In the genomic region with DNA sequence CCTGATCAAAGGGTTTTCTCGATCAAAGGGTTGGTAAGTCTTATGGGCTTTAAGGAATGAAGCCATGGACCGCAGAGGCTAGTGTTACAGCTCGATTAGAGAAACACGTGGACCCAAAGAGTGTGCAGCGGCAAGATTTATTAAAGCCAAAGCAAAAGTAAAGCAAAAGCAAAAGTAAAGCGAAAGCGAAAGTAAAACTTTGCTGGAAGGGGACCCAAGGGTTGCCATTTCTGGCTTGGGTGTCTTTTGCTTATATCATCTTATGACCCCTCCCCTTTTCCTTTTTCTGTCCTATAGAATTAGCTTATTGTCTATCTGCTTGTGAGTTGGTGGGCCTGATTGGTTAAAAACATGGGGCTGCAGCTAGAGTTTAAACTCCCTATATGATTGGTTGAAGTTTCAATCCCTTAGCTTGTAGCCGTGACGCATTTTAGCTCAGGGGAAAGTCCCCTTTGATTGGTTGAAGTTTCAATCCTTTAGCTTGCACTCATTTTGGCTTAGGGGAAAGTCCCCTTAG, we compare ENCODE assay signal across 1 cellular context.
TF ChIP-seq lines count a peak whose summit lies in the region.

No MANE protein-coding gene starts in this region.

TF ChIP-seq in GM12878, 131 proteins besides CTCF, POLR2A, EP300 and RAD21 (continued from another document):
- TF ChIP-seq, protein P1, sequence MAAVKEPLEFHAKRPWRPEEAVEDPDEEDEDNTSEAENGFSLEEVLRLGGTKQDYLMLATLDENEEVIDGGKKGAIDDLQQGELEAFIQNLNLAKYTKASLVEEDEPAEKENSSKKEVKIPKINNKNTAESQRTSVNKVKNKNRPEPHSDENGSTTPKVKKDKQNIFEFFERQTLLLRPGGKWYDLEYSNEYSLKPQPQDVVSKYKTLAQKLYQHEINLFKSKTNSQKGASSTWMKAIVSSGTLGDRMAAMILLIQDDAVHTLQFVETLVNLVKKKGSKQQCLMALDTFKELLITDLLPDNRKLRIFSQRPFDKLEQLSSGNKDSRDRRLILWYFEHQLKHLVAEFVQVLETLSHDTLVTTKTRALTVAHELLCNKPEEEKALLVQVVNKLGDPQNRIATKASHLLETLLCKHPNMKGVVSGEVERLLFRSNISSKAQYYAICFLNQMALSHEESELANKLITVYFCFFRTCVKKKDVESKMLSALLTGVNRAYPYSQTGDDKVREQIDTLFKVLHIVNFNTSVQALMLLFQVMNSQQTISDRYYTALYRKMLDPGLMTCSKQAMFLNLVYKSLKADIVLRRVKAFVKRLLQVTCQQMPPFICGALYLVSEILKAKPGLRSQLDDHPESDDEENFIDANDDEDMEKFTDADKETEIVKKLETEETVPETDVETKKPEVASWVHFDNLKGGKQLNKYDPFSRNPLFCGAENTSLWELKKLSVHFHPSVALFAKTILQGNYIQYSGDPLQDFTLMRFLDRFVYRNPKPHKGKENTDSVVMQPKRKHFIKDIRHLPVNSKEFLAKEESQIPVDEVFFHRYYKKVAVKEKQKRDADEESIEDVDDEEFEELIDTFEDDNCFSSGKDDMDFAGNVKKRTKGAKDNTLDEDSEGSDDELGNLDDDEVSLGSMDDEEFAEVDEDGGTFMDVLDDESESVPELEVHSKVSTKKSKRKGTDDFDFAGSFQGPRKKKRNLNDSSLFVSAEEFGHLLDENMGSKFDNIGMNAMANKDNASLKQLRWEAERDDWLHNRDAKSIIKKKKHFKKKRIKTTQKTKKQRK (IDR thresholded peaks at IDR 0.05; ENCODE audit: low read depth, low read length): no peak
- no peak for TF ChIP-seq BRCA1 (IDR thresholded peaks at IDR 0.05; ENCODE audit: low read depth, low read length)
- TF ChIP-seq ZNF217 (IDR thresholded peaks at IDR 0.05): no peak
- no peak for TF ChIP-seq SPI1 (IDR thresholded peaks at IDR 0.05; ENCODE audit: borderline replicate concordance, insufficient read depth, low read depth, low read length)
- TF ChIP-seq, protein P2, sequence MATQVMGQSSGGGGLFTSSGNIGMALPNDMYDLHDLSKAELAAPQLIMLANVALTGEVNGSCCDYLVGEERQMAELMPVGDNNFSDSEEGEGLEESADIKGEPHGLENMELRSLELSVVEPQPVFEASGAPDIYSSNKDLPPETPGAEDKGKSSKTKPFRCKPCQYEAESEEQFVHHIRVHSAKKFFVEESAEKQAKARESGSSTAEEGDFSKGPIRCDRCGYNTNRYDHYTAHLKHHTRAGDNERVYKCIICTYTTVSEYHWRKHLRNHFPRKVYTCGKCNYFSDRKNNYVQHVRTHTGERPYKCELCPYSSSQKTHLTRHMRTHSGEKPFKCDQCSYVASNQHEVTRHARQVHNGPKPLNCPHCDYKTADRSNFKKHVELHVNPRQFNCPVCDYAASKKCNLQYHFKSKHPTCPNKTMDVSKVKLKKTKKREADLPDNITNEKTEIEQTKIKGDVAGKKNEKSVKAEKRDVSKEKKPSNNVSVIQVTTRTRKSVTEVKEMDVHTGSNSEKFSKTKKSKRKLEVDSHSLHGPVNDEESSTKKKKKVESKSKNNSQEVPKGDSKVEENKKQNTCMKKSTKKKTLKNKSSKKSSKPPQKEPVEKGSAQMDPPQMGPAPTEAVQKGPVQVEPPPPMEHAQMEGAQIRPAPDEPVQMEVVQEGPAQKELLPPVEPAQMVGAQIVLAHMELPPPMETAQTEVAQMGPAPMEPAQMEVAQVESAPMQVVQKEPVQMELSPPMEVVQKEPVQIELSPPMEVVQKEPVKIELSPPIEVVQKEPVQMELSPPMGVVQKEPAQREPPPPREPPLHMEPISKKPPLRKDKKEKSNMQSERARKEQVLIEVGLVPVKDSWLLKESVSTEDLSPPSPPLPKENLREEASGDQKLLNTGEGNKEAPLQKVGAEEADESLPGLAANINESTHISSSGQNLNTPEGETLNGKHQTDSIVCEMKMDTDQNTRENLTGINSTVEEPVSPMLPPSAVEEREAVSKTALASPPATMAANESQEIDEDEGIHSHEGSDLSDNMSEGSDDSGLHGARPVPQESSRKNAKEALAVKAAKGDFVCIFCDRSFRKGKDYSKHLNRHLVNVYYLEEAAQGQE (IDR thresholded peaks at IDR 0.05; ENCODE audit: low read depth, low read length): no peak
